ENCODE assay signal across 12 cellular contexts in the genomic region with DNA sequence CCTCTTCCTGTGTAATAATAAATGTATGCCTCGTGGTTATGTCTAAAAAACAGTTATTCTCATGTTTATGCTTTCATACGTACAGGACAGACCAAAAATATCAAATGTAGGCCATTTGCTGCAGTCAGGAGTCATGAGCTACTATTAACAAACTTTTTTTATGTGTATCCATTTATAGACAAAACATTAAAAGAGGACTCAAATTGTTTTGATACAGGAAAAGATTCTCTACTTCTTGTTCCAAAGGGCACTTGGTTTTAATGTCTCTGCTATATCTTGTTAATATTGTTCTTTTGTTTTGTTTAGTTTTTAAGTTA.
DNase-seq lines count a peak whose midpoint lies in the region; ATAC-seq and TF ChIP-seq lines count a peak whose summit lies in the region.
"Had no signal": no experiment of that assay in that cellular context is flagged by ENCODE, and none has a peak within 500 bp of the region (broad histone marks: within the 10 kb centered on the region; RNA-seq: fewer than 3 reads in every experiment).

No MANE protein-coding gene starts in this region.

- CTCF ChIA-PET in Panc1 (lab: Charles Lee) = no interaction called here

- 82 to 85% methylated on average over 2 of the region's 2 CpGs for WGBS in endodermal cell (ENCODE audit: insufficient coverage in 1 of 2, insufficient read length in 1 of 2), 2 experiments

- no peaks in the 10 kb centered on the region for H3K9me3 ChIP-seq in Panc1 (ENCODE audit: control insufficient read depth, insufficient read depth, low read depth, low read length)
- no peaks in the 10 kb centered on the region for H3K9me3 ChIP-seq in endodermal cell (ENCODE audit: control insufficient read depth, low read length)
- H3K9me3 ChIP-seq: thoracic aorta had no signal

- no peak; the same call in 1 of the 2 replicates for ATAC-seq in Panc1

- H3K27ac ChIP-seq in Panc1 (ENCODE audit: low read length) (peak overlapping the region; percentile 81), endodermal cell (ENCODE audit: low read depth, low read length) (no peak overlapping the region), skin epidermis (peak overlapping the region in 14 of 21 experiments; percentile 1 to 87 (median 55))
- H3K27ac ChIP-seq: thoracic aorta had no signal

- H3K27me3 ChIP-seq in Panc1 (ENCODE audit: control insufficient read depth, insufficient read depth, low read length) (no peaks in the 10 kb centered on the region), endodermal cell (ENCODE audit: control insufficient read depth, insufficient read depth, low read length, poor library complexity, severe bottlenecking) (no peaks in the 10 kb centered on the region)

- H3K4me3 ChIP-seq in Panc1 (ENCODE audit: low read depth in 2 of 2, low read length in 2 of 2) (peak overlapping the region in 1 of 2 experiments; percentile 36; a peak in 1 of 4 replicates), endodermal cell (ENCODE audit: low read length) (no peak overlapping the region), skin epidermis (no peak overlapping the region)
- H3K4me3 ChIP-seq: thoracic aorta had no signal

- H3K9ac ChIP-seq in endodermal cell (ENCODE audit: extremely low read depth, low read length, poor library complexity, severe bottlenecking) = no peak overlapping the region

- H3K4me1 Mint-ChIP-seq in T-helper 1 cell treated with Interleukin-12 subunit alpha and Interleukin-12 subunit beta and Interleukin-4 antibody, amounts not matched to agents 30 μg/mL and 1 μg/mL, for 36 hours (ENCODE audit: low read depth) = peaks cover 45% of the 10 kb centered on the region
- H3K4me1 Mint-ChIP-seq in endodermal cell = peaks cover 22% of the 10 kb centered on the region

- H3K4me1 ChIP-seq in Panc1 (ENCODE audit: control insufficient read depth, insufficient read depth, low read length) (peaks cover 36% of the 10 kb centered on the region), endodermal cell (ENCODE audit: control insufficient read depth, insufficient read depth, low read length) (peaks cover 5% of the 10 kb centered on the region)

- peak overlapping the region; percentile 41 for H3K4me3 Mint-ChIP-seq in T-helper 1 cell treated with Interleukin-12 subunit alpha and Interleukin-12 subunit beta and Interleukin-4 antibody, amounts not matched to agents 30 μg/mL and 1 μg/mL, for 36 hours
- H3K4me3 Mint-ChIP-seq in endodermal cell = no peak overlapping the region

- no TSS peak for BruUV-seq in Panc1 (replicated peaks; lab: Mats Ljungman, UMichigan)

- peak overlapping the region; percentile 87 for H3K27ac Mint-ChIP-seq in T-helper 1 cell treated with Interleukin-12 subunit alpha and Interleukin-12 subunit beta and Interleukin-4 antibody, amounts not matched to agents 30 μg/mL and 1 μg/mL, for 36 hours
- H3K27ac Mint-ChIP-seq in endodermal cell = no peak overlapping the region

- H3K27me3 Mint-ChIP-seq in T-helper 1 cell treated with Interleukin-12 subunit alpha and Interleukin-12 subunit beta and Interleukin-4 antibody, amounts not matched to agents 30 μg/mL and 1 μg/mL, for 36 hours (ENCODE audit: low read depth) = peaks cover 17% of the 10 kb centered on the region
- H3K27me3 Mint-ChIP-seq in endodermal cell (ENCODE audit: insufficient read depth) = no peaks in the 10 kb centered on the region

- DNase-seq in T-helper 1 cell = no peak
- no peak for DNase-seq in Panc1 (ENCODE audit: low read depth, low spot score)
- DNase-seq in endodermal cell = peak; percentile 0
- no peak for DNase-seq in glomerular visceral epithelial cell (ENCODE audit: extremely low spot score)
- DNase-seq in C1 segment of cervical spinal cord (lab: John Stamatoyannopoulos, UW) = no peak
- DNase-seq in NCI-H2196 (lab: John Stamatoyannopoulos, UW; ENCODE audit: unreplicated experiment) = no peak
- DNase-seq: 8988T, midbrain, NCI-H2107 had no signal

- H3K36me3 ChIP-seq in Panc1 (ENCODE audit: control insufficient read depth, insufficient read depth, low read length) (no peaks in the 10 kb centered on the region), endodermal cell (ENCODE audit: control insufficient read depth, insufficient read depth, low read length) (no peaks in the 10 kb centered on the region)
- H3K36me3 ChIP-seq: thoracic aorta had no signal

- POLR2A ChIA-PET in Panc1 (lab: Charles Lee) = no interaction called here

- in situ Hi-C loops in Panc1 (cut with HindIII; ENCODE audit: low pct_unique_long_range_greater_than_20kb, low sequenced_read_pairs) = no loop called here

- TF ChIP-seq CTCF in Panc1 (IDR thresholded peaks at IDR 0.05) (no peak), endodermal cell (conservative IDR thresholded peaks at IDR 0.05) (no peak)

- H3K9me3 Mint-ChIP-seq in T-helper 1 cell treated with Interleukin-12 subunit alpha and Interleukin-12 subunit beta and Interleukin-4 antibody, amounts not matched to agents 30 μg/mL and 1 μg/mL, for 36 hours = no peaks in the 10 kb centered on the region
- no peaks in the 10 kb centered on the region for H3K9me3 Mint-ChIP-seq in endodermal cell

- peaks cover 18% of the 10 kb centered on the region for H3K36me3 Mint-ChIP-seq in T-helper 1 cell treated with Interleukin-12 subunit alpha and Interleukin-12 subunit beta and Interleukin-4 antibody, amounts not matched to agents 30 μg/mL and 1 μg/mL, for 36 hours (ENCODE audit: low read depth)
- H3K36me3 Mint-ChIP-seq in endodermal cell (ENCODE audit: low read depth) = no peaks in the 10 kb centered on the region

- intact Hi-C loops in Panc1 (cut with micrococcal nuclease; ENCODE audit: unreplicated experiment) = no loop called here
